Comparison of ENCODE assay signal across 3 cellular contexts in the genomic region with DNA sequence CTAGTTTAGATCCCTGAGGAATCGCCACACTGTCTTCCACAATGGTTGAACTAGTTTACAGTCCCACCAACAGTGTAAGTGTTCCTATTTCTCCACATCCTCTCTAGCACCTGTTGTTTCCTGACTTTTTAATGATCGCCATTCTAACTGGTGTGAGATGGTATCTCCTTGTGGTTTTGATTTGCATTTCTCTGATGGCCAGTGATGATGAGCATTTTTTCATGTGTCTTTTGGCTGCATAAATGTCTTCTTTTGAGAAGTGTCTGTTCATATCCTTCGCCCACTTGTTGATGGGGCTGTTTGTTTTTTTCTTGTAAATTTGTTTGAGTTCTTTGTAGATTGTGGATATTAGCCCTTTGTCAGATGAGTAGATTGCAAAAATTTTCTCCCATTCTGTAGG. TPM values are rescaled to one million over a fixed set of nuclear protein-coding genes. Genes with fewer than 3 reads are reported as not detected.
A peak's percentile ranks its signal among the peaks of the same experiment; 100 is the strongest.
DNase-seq lines count a peak whose midpoint lies in the region; TF ChIP-seq lines count a peak whose summit lies in the region.
"Not testable (repeated sequence)": the region's sequence is repeated elsewhere in the genome, so short reads cannot be mapped to it uniquely, and the experiment has no call there.
"Had no signal": no experiment of that assay in that cellular context is flagged by ENCODE, and none has a peak within 500 bp of the region (broad histone marks: within the 10 kb centered on the region; RNA-seq: fewer than 3 reads in every experiment).

No MANE protein-coding gene starts in this region.

- not testable (repeated sequence) for H3K9me3 ChIP-seq in HEK293 (ENCODE audit: control insufficient read depth, insufficient read depth, low read depth, low read length); OCI-LY7 (ENCODE audit: low read length)

- H3K79me2 ChIP-seq in OCI-LY7 (ENCODE audit: insufficient read depth, low read depth, low read length) = not testable (repeated sequence)

- H3K4me1 ChIP-seq in HEK293 (ENCODE audit: control insufficient read depth, insufficient read depth, low read length); OCI-LY7 (ENCODE audit: insufficient read depth, low read length, poor library complexity, severe bottlenecking): not testable (repeated sequence)

- intact Hi-C loops in OCI-LY7 (cut with micrococcal nuclease; ENCODE audit: unreplicated experiment) = loop anchor here (5.0 kb wide), 1 partner anchor 47 kb away; no protein-coding TSS in a partner anchor

- TSS peak; percentile 55 for BruUV-seq in OCI-LY7 (replicated peaks; lab: Mats Ljungman, UMichigan)

- peaks cover 33 to 55% of the 10 kb centered on the region in 2 experiments for H3K36me3 ChIP-seq in HEK293 (ENCODE audit: control insufficient read depth in 2 of 2, insufficient read depth in 1 of 2, low read length in 2 of 2)
- peaks cover 76% of the 10 kb centered on the region for H3K36me3 ChIP-seq in OCI-LY7 (ENCODE audit: insufficient read depth, low read length)

- POLR2A ChIA-PET in HEK293 (lab: Yijun Ruan, JAX); OCI-LY7 (lab: Charles Lee): not testable (repeated sequence)

- not testable (repeated sequence) for H2AFZ ChIP-seq in OCI-LY7 (ENCODE audit: low read length)

- not testable (repeated sequence) for H3K4me3 ChIP-seq in HEK293 (ENCODE audit: low read depth, low read length); OCI-LY7 (ENCODE audit: low read depth, low read length, poor library complexity, severe bottlenecking)

- not testable (repeated sequence) for H3K27ac ChIP-seq in HEK293 (ENCODE audit: extremely low read depth, low read depth, low read length); OCI-LY7 (ENCODE audit: low read depth, low read length, poor library complexity, severe bottlenecking)

- DNase-seq in OCI-LY7 (ENCODE audit: low spot score) = not testable (repeated sequence)

- H3K9me2 ChIP-seq in OCI-LY7 (ENCODE audit: insufficient read depth, low read length) = not testable (repeated sequence)

- TF ChIP-seq CTCF in HEK293 (tag by site-specific recombination; IDR thresholded peaks at IDR 0.05); OCI-LY7 (conservative IDR thresholded peaks at IDR 0.05; ENCODE audit: low read length): not testable (repeated sequence)

- CTCF ChIA-PET in HEK293 (lab: Yijun Ruan, JAX); OCI-LY7 (lab: Charles Lee; ENCODE audit: unreplicated experiment): not testable (repeated sequence)

- not testable (repeated sequence) for H4K20me1 ChIP-seq in OCI-LY7 (ENCODE audit: insufficient read depth, low read length)

- H3K4me2 ChIP-seq in OCI-LY7 (ENCODE audit: low read length) = not testable (repeated sequence)

TF ChIP-seq in HEK293, 187 proteins besides CTCF, POLR2A, EP300 and RAD21:
- TF ChIP-seq SCRT1 (tag by site-specific recombination; IDR thresholded peaks at IDR 0.05; ENCODE audit: borderline replicate concordance) (peak; percentile 84; the same call in 1 of the 2 replicates), SCRT2 (tag by site-specific recombination; IDR thresholded peaks at IDR 0.05) (peak; percentile 88)

RNA-seq across cellular contexts. Expression of gene SUV39H2, which starts 13.8 kb away (rescaled TPM):
- 31.5 and 43.4 TPM in 2 replicates for total RNA-seq in OCI-LY7 (2014; rRNA removed; shearing (Covaris generic))
- 58.0 and 58.2 TPM in 2 replicates for total RNA-seq in OCI-LY7 (2022)

RNA-seq across cellular contexts. Expression of gene HSPA14, which starts 26.8 kb away (rescaled TPM):
- 21.8 and 29.4 TPM in 2 replicates for total RNA-seq in OCI-LY7 (2014; rRNA removed; shearing (Covaris generic))
- 28.2 and 30.9 TPM in 2 replicates for total RNA-seq in OCI-LY7 (2022)

RNA-seq across cellular contexts. Expression of gene MSANTD7, which starts 26.8 kb away (rescaled TPM):
- total RNA-seq in OCI-LY7 (2014; rRNA removed; shearing (Covaris generic)) = 22.2 and 26.5 TPM in 2 replicates
- 23.5 and 29.5 TPM in 2 replicates for total RNA-seq in OCI-LY7 (2022)

RNA-seq across cellular contexts. Expression of gene CDNF, which starts 27.0 kb away (rescaled TPM):
- total RNA-seq in OCI-LY7 (2014; rRNA removed; shearing (Covaris generic)) = 0.72 and 3.2 TPM in 2 replicates
- 3.6 and 3.7 TPM in 2 replicates for total RNA-seq in OCI-LY7 (2022)
- total RNA-seq: Daoy had no signal
